8 cellular contexts compared by ENCODE assay signal in genomic region chr3:49170744-49171118, GRCh38. TPM values are rescaled to one million over a fixed set of nuclear protein-coding genes. Genes with fewer than 3 reads are reported as not detected.
DNase-seq lines count a peak whose midpoint lies in the region; ATAC-seq, FAIRE-seq and TF ChIP-seq lines count a peak whose summit lies in the region.

No MANE protein-coding gene starts in this region.

- no peak overlapping the region for H3K4ac ChIP-seq in H1 (replicated peaks; ENCODE audit: insufficient read length, low read depth, low read length)

- H4K20me1 ChIP-seq in BLaER1 treated with 17β-estradiol and CSF1 and Interleukin-3, amounts not matched to agents 10 nM and 100 nM: peaks cover 0 to 27% (median 0%) of the 10 kb centered on the region in 11 experiments; a peak in 4 of 22 replicates
- no peaks in the 10 kb centered on the region for H4K20me1 ChIP-seq in PC-3 (ENCODE audit: low read length)
- no peaks in the 10 kb centered on the region for H4K20me1 ChIP-seq in H1 (replicated peaks in 1 of 2; ENCODE audit: control insufficient read depth in 1 of 2, insufficient read depth in 2 of 2, low read length in 2 of 2)

- H2BK15ac ChIP-seq in H1 (ENCODE audit: low read length): peak overlapping the region; percentile 23; the same call in 1 of the 2 replicates

- TSS peak; percentile 49 for BruUV-seq in PC-3 (replicated peaks; lab: Mats Ljungman, UMichigan)

- POLR2A ChIA-PET in PC-3 (lab: Charles Lee; ENCODE audit: unreplicated experiment) (interaction anchor here (0.6 kb wide), 2 partner anchors 19 to 52 kb away, joined by 4 read pairs; no protein-coding TSS in a partner anchor), H1 (lab: Charles Lee; ENCODE audit: partially characterized antibody) (interaction anchor here (1.2 to 2.1 kb wide), 9 partner anchors 8 to 188 kb away, joined by 3 to 8 read pairs (median 4); partner anchors contain the start of genes NDUFAF3, QRICH1 and WDR6)

- H4K5ac ChIP-seq in H1 (ENCODE audit: insufficient read length, low read depth, low read length): no peak overlapping the region

- H3K4me2 ChIP-seq in BLaER1 treated with 17β-estradiol and CSF1 and Interleukin-3, amounts not matched to agents 10 nM and 100 nM: peak overlapping the region; percentile 84 to 100 (median 96)
- H3K4me2 ChIP-seq in PC-3 (ENCODE audit: low read length) (peak overlapping the region; percentile 94), H1 (ENCODE audit: insufficient read depth in 1 of 2, low read depth in 2 of 2, low read length in 2 of 2) (peak overlapping the region; percentile 64 to 92; a peak in 3 of 4 replicates)

- H2BK20ac ChIP-seq in H1 (ENCODE audit: low read length): no peak overlapping the region

- no peak for DNase-seq in PC-3
- DNase-seq in H1 (ENCODE audit: low read depth in 1 of 2, low spot score in 2 of 2): no peak
- DNase-seq in sciatic nerve (ENCODE audit: low spot score): no peak
- DNase-seq in OCI-M2 (lab: John Stamatoyannopoulos, UW; ENCODE audit: unreplicated experiment): no peak
- no peak for DNase-seq in NCI-H1694 treated with DMSO at 0.1 percent for 48 hours (lab: John Stamatoyannopoulos, UW)

- H3K18ac ChIP-seq in H1 (ENCODE audit: extremely low read depth, low read length): no peak overlapping the region

- no peak overlapping the region for H3K56ac ChIP-seq in H1 (replicated peaks; ENCODE audit: insufficient read length, low read depth, low read length)

- H3K27ac ChIP-seq in BLaER1 treated with 17β-estradiol and CSF1 and Interleukin-3, amounts not matched to agents 10 nM and 100 nM: peak overlapping the region; percentile 47 to 76 (median 69); a peak in 20 of 22 replicates
- H3K27ac ChIP-seq in PC-3 (ENCODE audit: low read length) (no peak overlapping the region), H1 (ENCODE audit: low read depth, low read length) (no peak overlapping the region)

- H3K79me2 ChIP-seq in PC-3 (ENCODE audit: low read length) (peaks cover 10% of the 10 kb centered on the region), H1 (ENCODE audit: control insufficient read depth in 1 of 2, insufficient read depth in 2 of 2, low read length in 2 of 2) (peaks cover 0 to 2% of the 10 kb centered on the region in 2 experiments; a peak in 2 of 4 replicates)

- no peak overlapping the region for H2AK5ac ChIP-seq in H1 (ENCODE audit: low read depth, low read length)

- no peaks in the 10 kb centered on the region for H3K9me2 ChIP-seq in PC-3 (replicated peaks; ENCODE audit: low read length)

- TF ChIP-seq RAD21 in H1 (IDR thresholded peaks at IDR 0.05 in 1 of 2, conservative IDR thresholded peaks at IDR 0.05 in 1 of 2; ENCODE audit: low read depth in 2 of 2, low read length in 2 of 2): no peak

- no peak for TF ChIP-seq POLR2A in H1 (IDR thresholded peaks at IDR 0.05; ENCODE audit: control extremely low read depth in 1 of 2, low read depth in 2 of 2, low read length in 2 of 2)

- TF ChIP-seq EP300 in H1 (IDR thresholded peaks at IDR 0.05; ENCODE audit: borderline replicate concordance in 1 of 2, low read depth in 2 of 2, low read length in 2 of 2): no peak

- H3F3A ChIP-seq in PC-3 (ENCODE audit: low read length, unreplicated experiment): no peaks in the 10 kb centered on the region

- peak; percentile 4; the same call in 1 of the 2 replicates for ATAC-seq in PC-3
- ATAC-seq in sciatic nerve: no peak
- no peak for ATAC-seq in HG03460 (IDR thresholded peaks at IDR 0.05; ENCODE audit: unreplicated experiment)

- H2BK12ac ChIP-seq in H1 (ENCODE audit: low read depth, low read length): peak overlapping the region; percentile 6; the same call in 1 of the 2 replicates

- H3K27me3 ChIP-seq in BLaER1 treated with 17β-estradiol and CSF1 and Interleukin-3, amounts not matched to agents 10 nM and 100 nM: no peaks in the 10 kb centered on the region; a peak in 1 of 22 replicates
- no peaks in the 10 kb centered on the region for H3K27me3 ChIP-seq in PC-3 (ENCODE audit: low read length)
- H3K27me3 ChIP-seq in H1 (replicated peaks in 1 of 4; ENCODE audit: control insufficient read depth in 3 of 4, extremely low read depth in 1 of 4, insufficient read depth in 3 of 4, low read length in 3 of 4): peaks cover 0 to 3% (median 0%) of the 10 kb centered on the region in 4 experiments; a peak in 2 of 7 replicates
- no peaks in the 10 kb centered on the region for H3K27me3 ChIP-seq in neuron (ENCODE audit: insufficient read depth, low read length)

- no peak overlapping the region for H4K91ac ChIP-seq in H1 (replicated peaks; ENCODE audit: insufficient read length, low read length)

- H2AFZ ChIP-seq in PC-3 (ENCODE audit: low read length) (peak overlapping the region; percentile 98), H1 (ENCODE audit: low read length) (no peak overlapping the region), neuron (ENCODE audit: low read depth, low read length) (peak overlapping the region; percentile 22)

- no peak overlapping the region for H2BK120ac ChIP-seq in H1 (replicated peaks; ENCODE audit: low read depth, low read length)

- TF ChIP-seq CTCF in PC-3 (conservative IDR thresholded peaks at IDR 0.05; ENCODE audit: low read depth, low read length): no peak
- no peak for TF ChIP-seq CTCF in H1 (IDR thresholded peaks at IDR 0.05; ENCODE audit: control extremely low read depth in 1 of 3, insufficient read depth in 1 of 3, low read depth in 1 of 3, low read length in 3 of 3)

- intact Hi-C loops in PC-3 (cut with micrococcal nuclease) (loop anchor here (1.0 to 5.0 kb wide), 6 partner anchors 37 to 279 kb away; partner anchors contain the start of genes LAMB2, QRICH1 and USP4), sciatic nerve (cut with DNase I) (loop anchor here (10.0 kb wide), 1 partner anchor 284 kb away; no protein-coding TSS in a partner anchor)

- peaks cover 54 to 67% (median 62%) of the 10 kb centered on the region in 10 experiments for H3K4me1 ChIP-seq in BLaER1 treated with 17β-estradiol and CSF1 and Interleukin-3, amounts not matched to agents 10 nM and 100 nM
- H3K4me1 ChIP-seq in PC-3 (ENCODE audit: insufficient read depth, low read length) (peaks cover 20% of the 10 kb centered on the region), H1 (replicated peaks in 1 of 4; ENCODE audit: control insufficient read depth in 3 of 4, insufficient read depth in 4 of 4, low read length in 3 of 4) (peaks cover 0 to 29% (median 15%) of the 10 kb centered on the region in 4 experiments; a peak in 6 of 7 replicates), neuron (ENCODE audit: insufficient read depth, low read length) (peaks cover 44% of the 10 kb centered on the region)

- H3K23ac ChIP-seq in H1 (ENCODE audit: insufficient read length): no peak overlapping the region

- peak overlapping the region; percentile 59 to 93 (median 66) for H3K4me3 ChIP-seq in BLaER1 treated with 17β-estradiol and CSF1 and Interleukin-3, amounts not matched to agents 10 nM and 100 nM
- H3K4me3 ChIP-seq in PC-3 (ENCODE audit: low read length): peak overlapping the region; percentile 74
- peak overlapping the region in 1 of 4 experiments; percentile 76; a peak in 2 of 8 replicates for H3K4me3 ChIP-seq in H1 (ENCODE audit: extremely low read depth in 1 of 4, insufficient read depth in 2 of 4, low read depth in 3 of 4, low read length in 4 of 4)
- H3K4me3 ChIP-seq in neuron (ENCODE audit: low read length): peak overlapping the region; percentile 77

- H3K14ac ChIP-seq in H1 (ENCODE audit: insufficient read length): no peak overlapping the region

- H2BK5ac ChIP-seq in H1 (ENCODE audit: low read depth, low read length): no peak overlapping the region

- no peaks in the 10 kb centered on the region for H3K79me1 ChIP-seq in H1 (ENCODE audit: low read depth, low read length)

- CTCF ChIA-PET in PC-3 (lab: Charles Lee) (interaction anchor here (0.6 to 1.1 kb wide), 6 partner anchors 49 to 279 kb away, joined by 3 to 5 read pairs (median 4); partner anchors contain the start of gene USP4), H1 (lab: Charles Lee; ENCODE audit: partially characterized antibody) (interaction anchor here (0.6 to 5.9 kb wide), 36 partner anchors 8 to 406 kb away, joined by 3 to 38 read pairs (median 3); partner anchors contain the start of genes LAMB2 and USP4)

- H3K9ac ChIP-seq in BLaER1 treated with 17β-estradiol and CSF1 and Interleukin-3, amounts not matched to agents 10 nM and 100 nM: peak overlapping the region; percentile 66 to 96 (median 79)
- H3K9ac ChIP-seq in PC-3 (ENCODE audit: low read length): peak overlapping the region; percentile 64
- H3K9ac ChIP-seq in H1 (replicated peaks in 1 of 4; ENCODE audit: extremely low read depth in 1 of 4, low read depth in 3 of 4, low read length in 3 of 4): no peak overlapping the region

- H3K9me3 ChIP-seq in BLaER1 treated with 17β-estradiol and CSF1 and Interleukin-3, amounts not matched to agents 10 nM and 100 nM (replicated peaks in 1 of 11): 0 out of 22 replicates have a peak, but pooled peaks cover 0 to 4% (median 0%) of the 10 kb centered on the region in 11 experiments
- no peaks in the 10 kb centered on the region for H3K9me3 ChIP-seq in PC-3 (ENCODE audit: low read length)
- H3K9me3 ChIP-seq in H1 (ENCODE audit: insufficient read depth in 2 of 2, low read depth in 1 of 2, low read length in 1 of 2): no peaks in the 10 kb centered on the region
- H3K9me3 ChIP-seq in neuron (ENCODE audit: low read length): no peaks in the 10 kb centered on the region

- H3K23me2 ChIP-seq in H1 (ENCODE audit: low read depth, low read length): peaks cover 9% of the 10 kb centered on the region

- FAIRE-seq in H1 (lab: Jason Lieb, UNC): no peak

- peak overlapping the region; percentile 87; the same call in 1 of the 2 replicates for H4K8ac ChIP-seq in H1 (ENCODE audit: extremely low read depth, insufficient read depth, low read length)

- peaks cover 0 to 34% (median 0%) of the 10 kb centered on the region in 11 experiments; a peak in 4 of 22 replicates for H3K36me3 ChIP-seq in BLaER1 treated with 17β-estradiol and CSF1 and Interleukin-3, amounts not matched to agents 10 nM and 100 nM
- H3K36me3 ChIP-seq in PC-3 (ENCODE audit: low read depth, low read length) (no peaks in the 10 kb centered on the region), H1 (ENCODE audit: control insufficient read depth in 2 of 4, insufficient read depth in 4 of 4, low read length in 3 of 4) (no peaks in the 10 kb centered on the region), neuron (ENCODE audit: insufficient read depth, low read length) (peaks cover 12% of the 10 kb centered on the region)

- WGBS in H1 (ENCODE audit: extremely low coverage in 1 of 2, insufficient coverage in 1 of 2, insufficient read length in 1 of 2, insufficient replicate concordance in 2 of 2, low coverage in 1 of 2, low lambda C conversion rate in 2 of 2, missing lambda C conversion rate in 1 of 2), 2 experiments: 13% methylated on average over 1 of the region's 1 CpG; no CpG with 5 or more reads in 1 of the 2 experiments

RNA-seq across cellular contexts. Expression of gene KLHDC8B, which starts 0.7 kb away (rescaled TPM):
- total RNA-seq in PC-3 (2014; rRNA removed) (24.3 and 34.4 TPM in 2 replicates), sciatic nerve (32.5 TPM)
- total RNA-seq in H1 (2021; fragmentation: NEBNext Ultra II Directional; extraction: Animal tissue kit (Norgen Biotek cat#: 25700)): 15.8 and 18.1 TPM in 2 replicates
- 20.9 and 21.3 TPM in 2 replicates for polyA plus RNA-seq in H1 (2011; rRNA removed)
- 25.3 TPM for polyA plus RNA-seq in H1 (2011; cell fraction: cytosol; rRNA removed)
- polyA plus RNA-seq in H1 (2011; cell fraction: nucleus; rRNA removed): 22.4 TPM
- polyA plus RNA-seq in H1 (2012, experiment 1 of 2): 17.2 to 19.3 TPM (median 17.6 TPM) in 4 replicates
- polyA plus RNA-seq in H1 (2012, experiment 2 of 2): 19.4 TPM
- 6.9 TPM for polyA plus RNA-seq in H1 (2013, experiment 1 of 2)
- 6.6 TPM for polyA plus RNA-seq in H1 (2013, experiment 2 of 2)
- polyA minus RNA-seq in H1 (2011; rRNA and poly(A)+ RNA removed): 15.4 and 17.4 TPM in 2 replicates
- polyA minus RNA-seq in H1 (2011; cell fraction: cytosol; rRNA and poly(A)+ RNA removed): 11.4 TPM
- 19.8 TPM for polyA minus RNA-seq in H1 (2011; cell fraction: nucleus; rRNA and poly(A)+ RNA removed)

RNA-seq across cellular contexts. Expression of gene CCDC71, which starts 4.6 kb away (rescaled TPM):
- total RNA-seq in PC-3 (2014; rRNA removed) (19.4 and 27.7 TPM in 2 replicates), sciatic nerve (20.7 TPM)
- 26.7 and 27.6 TPM in 2 replicates for total RNA-seq in H1 (2021; fragmentation: NEBNext Ultra II Directional; extraction: Animal tissue kit (Norgen Biotek cat#: 25700))
- 57.4 and 70.7 TPM in 2 replicates for polyA plus RNA-seq in H1 (2011; rRNA removed)
- polyA plus RNA-seq in H1 (2011; cell fraction: cytosol; rRNA removed): 56.0 TPM
- 49.3 TPM for polyA plus RNA-seq in H1 (2011; cell fraction: nucleus; rRNA removed)
- 19.0 to 33.3 TPM (median 30.0 TPM) in 4 replicates for polyA plus RNA-seq in H1 (2012, experiment 1 of 2)
- polyA plus RNA-seq in H1 (2012, experiment 2 of 2): 30.3 TPM
- polyA plus RNA-seq in H1 (2013, experiment 1 of 2): 22.3 TPM
- polyA plus RNA-seq in H1 (2013, experiment 2 of 2): 20.5 TPM
- polyA minus RNA-seq in H1 (2011; rRNA and poly(A)+ RNA removed): 58.9 and 67.1 TPM in 2 replicates
- 31.9 TPM for polyA minus RNA-seq in H1 (2011; cell fraction: cytosol; rRNA and poly(A)+ RNA removed)
- polyA minus RNA-seq in H1 (2011; cell fraction: nucleus; rRNA and poly(A)+ RNA removed): 58.1 TPM

RNA-seq across cellular contexts. Expression of gene LAMB2, which starts 37.9 kb away (rescaled TPM):
- total RNA-seq in PC-3 (2014; rRNA removed) (240 and 365 TPM in 2 replicates), sciatic nerve (515 TPM)
- 107 and 112 TPM in 2 replicates for total RNA-seq in H1 (2021; fragmentation: NEBNext Ultra II Directional; extraction: Animal tissue kit (Norgen Biotek cat#: 25700))
- polyA plus RNA-seq in H1 (2011; rRNA removed): 153 and 224 TPM in 2 replicates
- 124 TPM for polyA plus RNA-seq in H1 (2011; cell fraction: cytosol; rRNA removed)
- 1,121 TPM for polyA plus RNA-seq in H1 (2011; cell fraction: nucleus; rRNA removed)
- 112 to 172 TPM (median 163 TPM) in 4 replicates for polyA plus RNA-seq in H1 (2012, experiment 1 of 2)
- 131 TPM for polyA plus RNA-seq in H1 (2012, experiment 2 of 2)
- polyA plus RNA-seq in H1 (2013, experiment 1 of 2): 221 TPM
- polyA plus RNA-seq in H1 (2013, experiment 2 of 2): 172 TPM
- 291 and 340 TPM in 2 replicates for polyA minus RNA-seq in H1 (2011; rRNA and poly(A)+ RNA removed)
- 78.2 TPM for polyA minus RNA-seq in H1 (2011; cell fraction: cytosol; rRNA and poly(A)+ RNA removed)
- polyA minus RNA-seq in H1 (2011; cell fraction: nucleus; rRNA and poly(A)+ RNA removed): 105 TPM

RNA-seq across cellular contexts. Expression of gene USP19, which starts 50.1 kb away (rescaled TPM):
- total RNA-seq in PC-3 (2014; rRNA removed): 84.4 and 86.7 TPM in 2 replicates
- total RNA-seq in H1 (2021; fragmentation: NEBNext Ultra II Directional; extraction: Animal tissue kit (Norgen Biotek cat#: 25700)): 64.9 and 65.8 TPM in 2 replicates
- polyA plus RNA-seq in H1 (2011; rRNA removed): 46.4 and 59.2 TPM in 2 replicates
- polyA plus RNA-seq in H1 (2011; cell fraction: cytosol; rRNA removed): 54.8 TPM
- polyA plus RNA-seq in H1 (2011; cell fraction: nucleus; rRNA removed): 176 TPM
- polyA plus RNA-seq in H1 (2012, experiment 1 of 2): 34.4 to 50.4 TPM (median 45.8 TPM) in 4 replicates
- 46.4 TPM for polyA plus RNA-seq in H1 (2012, experiment 2 of 2)
- 21.8 TPM for polyA plus RNA-seq in H1 (2013, experiment 1 of 2)
- polyA plus RNA-seq in H1 (2013, experiment 2 of 2): 20.5 TPM
- polyA minus RNA-seq in H1 (2011; rRNA and poly(A)+ RNA removed): 121 and 123 TPM in 2 replicates
- polyA minus RNA-seq in H1 (2011; cell fraction: cytosol; rRNA and poly(A)+ RNA removed): 49.3 TPM
- polyA minus RNA-seq in H1 (2011; cell fraction: nucleus; rRNA and poly(A)+ RNA removed): 43.4 TPM
- total RNA-seq in sciatic nerve: 55.7 TPM

Comparison
In these comparisons a context has a peak if more than half of its experiments do, and no peak if none do; other contexts are left out.
1. H3K27ac ChIP-seq: peak in BLaER1 treated with 17β-estradiol and CSF1 and Interleukin-3, amounts not matched to agents 10 nM and 100 nM (11 of 11); none in PC-3 (single experiment) and H1 (single experiment).
2. H3K9ac ChIP-seq: peak in BLaER1 treated with 17β-estradiol and CSF1 and Interleukin-3, amounts not matched to agents 10 nM and 100 nM (11 of 11) and PC-3 (single experiment); none in H1 (0 of 4).
3. Peak in every context shown above with its lines, with median percentiles within 50 percentile points of each other: H3K4me2 ChIP-seq.